Comparison of ENCODE assay signal across 1 cellular context in genomic region chr11:72798361-72798760, GRCh38.
TF ChIP-seq lines count a peak whose summit lies in the region.

No MANE protein-coding gene starts in this region.

TF ChIP-seq in WTC11, 78 proteins besides CTCF, POLR2A, EP300 and RAD21:
- TF ChIP-seq, protein P1, sequence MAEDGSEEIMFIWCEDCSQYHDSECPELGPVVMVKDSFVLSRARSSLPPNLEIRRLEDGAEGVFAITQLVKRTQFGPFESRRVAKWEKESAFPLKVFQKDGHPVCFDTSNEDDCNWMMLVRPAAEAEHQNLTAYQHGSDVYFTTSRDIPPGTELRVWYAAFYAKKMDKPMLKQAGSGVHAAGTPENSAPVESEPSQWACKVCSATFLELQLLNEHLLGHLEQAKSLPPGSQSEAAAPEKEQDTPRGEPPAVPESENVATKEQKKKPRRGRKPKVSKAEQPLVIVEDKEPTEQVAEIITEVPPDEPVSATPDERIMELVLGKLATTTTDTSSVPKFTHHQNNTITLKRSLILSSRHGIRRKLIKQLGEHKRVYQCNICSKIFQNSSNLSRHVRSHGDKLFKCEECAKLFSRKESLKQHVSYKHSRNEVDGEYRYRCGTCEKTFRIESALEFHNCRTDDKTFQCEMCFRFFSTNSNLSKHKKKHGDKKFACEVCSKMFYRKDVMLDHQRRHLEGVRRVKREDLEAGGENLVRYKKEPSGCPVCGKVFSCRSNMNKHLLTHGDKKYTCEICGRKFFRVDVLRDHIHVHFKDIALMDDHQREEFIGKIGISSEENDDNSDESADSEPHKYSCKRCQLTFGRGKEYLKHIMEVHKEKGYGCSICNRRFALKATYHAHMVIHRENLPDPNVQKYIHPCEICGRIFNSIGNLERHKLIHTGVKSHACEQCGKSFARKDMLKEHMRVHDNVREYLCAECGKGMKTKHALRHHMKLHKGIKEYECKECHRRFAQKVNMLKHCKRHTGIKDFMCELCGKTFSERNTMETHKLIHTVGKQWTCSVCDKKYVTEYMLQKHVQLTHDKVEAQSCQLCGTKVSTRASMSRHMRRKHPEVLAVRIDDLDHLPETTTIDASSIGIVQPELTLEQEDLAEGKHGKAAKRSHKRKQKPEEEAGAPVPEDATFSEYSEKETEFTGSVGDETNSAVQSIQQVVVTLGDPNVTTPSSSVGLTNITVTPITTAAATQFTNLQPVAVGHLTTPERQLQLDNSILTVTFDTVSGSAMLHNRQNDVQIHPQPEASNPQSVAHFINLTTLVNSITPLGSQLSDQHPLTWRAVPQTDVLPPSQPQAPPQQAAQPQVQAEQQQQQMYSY (CRISPR knock-in tag; IDR thresholded peaks at IDR 0.05), result peak; percentile 82
- TF ChIP-seq, protein P2, sequence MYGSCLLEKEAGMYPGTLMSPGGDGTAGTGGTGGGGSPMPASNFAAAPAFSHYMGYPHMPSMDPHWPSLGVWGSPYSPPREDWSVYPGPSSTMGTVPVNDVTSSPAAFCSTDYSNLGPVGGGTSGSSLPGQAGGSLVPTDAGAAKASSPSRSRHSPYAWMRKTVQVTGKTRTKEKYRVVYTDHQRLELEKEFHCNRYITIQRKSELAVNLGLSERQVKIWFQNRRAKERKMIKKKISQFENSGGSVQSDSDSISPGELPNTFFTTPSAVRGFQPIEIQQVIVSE (CRISPR knock-in tag; IDR thresholded peaks at IDR 0.05; ENCODE audit: borderline replicate concordance), result no peak
